ENCODE assay signal across 8 cellular contexts in genomic region chr6:13574571-13575376, GRCh38. TPM values are rescaled to one million over a fixed set of nuclear protein-coding genes. Genes with fewer than 3 reads are reported as not detected.
DNase-seq lines count a peak whose midpoint lies in the region; ATAC-seq and TF ChIP-seq lines count a peak whose summit lies in the region.

SIRT5 (plus strand) TSS chr6:13574601; CDS start chr6:13584111, 9,510 bp downstream.

- TF ChIP-seq CTCF in endodermal cell (conservative IDR thresholded peaks at IDR 0.05): no peak

- peak within 1 kb of the TSS; percentile 96 for H3K4me3 ChIP-seq in endodermal cell (ENCODE audit: low read length)

- peaks cover 7% of the 10 kb centered on the region for H3K9me3 ChIP-seq in endodermal cell (ENCODE audit: control insufficient read depth, low read length)

- no peaks in the 10 kb centered on the region for H3K27me3 ChIP-seq in endodermal cell (ENCODE audit: control insufficient read depth, insufficient read depth, low read length, poor library complexity, severe bottlenecking)

- H3K4me1 ChIP-seq in endodermal cell (ENCODE audit: control insufficient read depth, insufficient read depth, low read length): peaks cover 6% of the 10 kb centered on the region

- 0 to 2% methylated on average over 29 to 52 of the region's 52 CpGs for WGBS in endodermal cell (ENCODE audit: insufficient coverage in 1 of 2, insufficient read length in 1 of 2), 2 experiments

- H3K4me3 Mint-ChIP-seq in activated CD8-positive, alpha-beta memory T cell treated with anti-CD3 and anti-CD28 coated beads, Interleukin-2, amount 10 ng/mL, durations not matched to agents 7 days and 5 days: peak within 1 kb of the TSS; percentile 89
- peak within 1 kb of the TSS; percentile 89 for H3K4me3 Mint-ChIP-seq in endodermal cell

- peak; percentile 93 for DNase-seq in Caki2 (ENCODE audit: low read depth)
- DNase-seq in HT-29 (ENCODE audit: low spot score): peak; percentile 93
- DNase-seq in NOMO-1 treated with DMSO at 0.1 percent for 48 hours (lab: John Stamatoyannopoulos, UW; ENCODE audit: unreplicated experiment): peak; percentile 83
- peak; percentile 90 for DNase-seq in activated CD8-positive, alpha-beta memory T cell treated with anti-CD3 and anti-CD28 coated beads, Interleukin-2, amount 10 ng/mL, durations not matched to agents 7 days and 5 days
- peak; percentile 95 for DNase-seq in endodermal cell
- DNase-seq in midbrain (lab: John Stamatoyannopoulos, UW): peak; percentile 79
- peak; percentile 36 to 49 for DNase-seq in stimulated activated CD8-positive, alpha-beta memory T cell treated with anti-CD3 and anti-CD28 coated beads, Interleukin-2, amount 100 ng/mL, for 1 hour (ENCODE audit: low read depth in 2 of 2)

- peak; percentile 57 for ATAC-seq in GM21360 (IDR thresholded peaks at IDR 0.05; ENCODE audit: unreplicated experiment)
- peak; percentile 72 for ATAC-seq in activated CD8-positive, alpha-beta memory T cell treated with anti-CD3 and anti-CD28 coated beads, Interleukin-2, amount 10 ng/mL, durations not matched to agents 7 days and 5 days

- peak within 1 kb of the TSS; percentile 82 for H3K27ac ChIP-seq in endodermal cell (ENCODE audit: low read depth, low read length)

- H3K9me3 Mint-ChIP-seq in activated CD8-positive, alpha-beta memory T cell treated with anti-CD3 and anti-CD28 coated beads, Interleukin-2, amount 10 ng/mL, durations not matched to agents 7 days and 5 days (ENCODE audit: low read depth): peaks cover 4% of the 10 kb centered on the region
- H3K9me3 Mint-ChIP-seq in endodermal cell: peaks cover 6% of the 10 kb centered on the region

- peaks cover 24% of the 10 kb centered on the region for H3K4me1 Mint-ChIP-seq in activated CD8-positive, alpha-beta memory T cell treated with anti-CD3 and anti-CD28 coated beads, Interleukin-2, amount 10 ng/mL, durations not matched to agents 7 days and 5 days
- H3K4me1 Mint-ChIP-seq in endodermal cell: peaks cover 14% of the 10 kb centered on the region

- no peaks in the 10 kb centered on the region for H3K27me3 Mint-ChIP-seq in activated CD8-positive, alpha-beta memory T cell treated with anti-CD3 and anti-CD28 coated beads, Interleukin-2, amount 10 ng/mL, durations not matched to agents 7 days and 5 days
- H3K27me3 Mint-ChIP-seq in endodermal cell (ENCODE audit: insufficient read depth): no peaks in the 10 kb centered on the region

- H3K27ac Mint-ChIP-seq in activated CD8-positive, alpha-beta memory T cell treated with anti-CD3 and anti-CD28 coated beads, Interleukin-2, amount 10 ng/mL, durations not matched to agents 7 days and 5 days: peak within 1 kb of the TSS; percentile 99
- peak within 1 kb of the TSS; percentile 97 for H3K27ac Mint-ChIP-seq in endodermal cell

- CTCF ChIA-PET in activated CD8-positive, alpha-beta memory T cell treated with anti-CD3 and anti-CD28 coated beads, Interleukin-2, amount 10 ng/mL, durations not matched to agents 7 days and 5 days (lab: Charles Lee): interaction anchor here (0.6 to 4.6 kb wide), 66 partner anchors 9 to 500 kb away, joined by 3 to 61 read pairs (median 5); partner anchors contain the start of genes GFOD1, MCUR1, NOL7 and RANBP9

- peak within 1 kb of the TSS; percentile 78 for H3K9ac ChIP-seq in endodermal cell (ENCODE audit: extremely low read depth, low read length, poor library complexity, severe bottlenecking)

- in situ Hi-C loops in Caki2 (cut with HindIII; ENCODE audit: low pct_unique_long_range_greater_than_20kb, low sequenced_read_pairs): no loop called here

- peaks cover 5% of the 10 kb centered on the region for H3K36me3 ChIP-seq in endodermal cell (ENCODE audit: control insufficient read depth, insufficient read depth, low read length)

- peaks cover 6% of the 10 kb centered on the region for H3K36me3 Mint-ChIP-seq in activated CD8-positive, alpha-beta memory T cell treated with anti-CD3 and anti-CD28 coated beads, Interleukin-2, amount 10 ng/mL, durations not matched to agents 7 days and 5 days
- peaks cover 7% of the 10 kb centered on the region for H3K36me3 Mint-ChIP-seq in endodermal cell (ENCODE audit: low read depth)

RNA-seq across cellular contexts. Expression of gene SIRT5, which starts in this region (rescaled TPM):
- 20.1 and 31.6 TPM in 2 replicates for total RNA-seq in Caki2 (2014; rRNA removed; shearing (Covaris generic); ENCODE audit: low replicate concordance)
- total RNA-seq in HT-29 (2014; rRNA removed; shearing (Covaris generic)): 7.4 and 8.3 TPM in 2 replicates
- 10 to 100 TPM in 1 of 2 experiments, 1 to 10 TPM in 1; 6.9 to 10.9 TPM for total RNA-seq in activated CD8-positive, alpha-beta memory T cell treated with anti-CD3 and anti-CD28 coated beads, Interleukin-2, amount 10 ng/mL, durations not matched to agents 7 days and 5 days
- total RNA-seq in endodermal cell: 10 to 100 TPM; 12.1 to 19.0 TPM
- polyA plus RNA-seq in endodermal cell (2013, experiment 1 of 2): 8.9 TPM
- 9.6 TPM for polyA plus RNA-seq in endodermal cell (2013, experiment 2 of 2)

Comparison
In these comparisons a context has a peak if more than half of its experiments do, and no peak if none do; other contexts are left out.
1. Peak in every context shown above with its lines: DNase-seq, ATAC-seq, H3K4me3 ChIP-seq and H3K27ac ChIP-seq.
2. DNase-seq: peak in every context shown above with its lines; median percentile 95 in endodermal cell; 93 in Caki2; 93 in HT-29; 90 in activated CD8-positive, alpha-beta memory T cell treated with anti-CD3 and anti-CD28 coated beads, Interleukin-2, amount 10 ng/mL, durations not matched to agents 7 days and 5 days; 83 in NOMO-1 treated with DMSO at 0.1 percent for 48 hours; 79 in midbrain; 42 in stimulated activated CD8-positive, alpha-beta memory T cell treated with anti-CD3 and anti-CD28 coated beads, Interleukin-2, amount 100 ng/mL, for 1 hour.